Comparison of ENCODE assay signal across 8 cellular contexts in the genomic region with DNA sequence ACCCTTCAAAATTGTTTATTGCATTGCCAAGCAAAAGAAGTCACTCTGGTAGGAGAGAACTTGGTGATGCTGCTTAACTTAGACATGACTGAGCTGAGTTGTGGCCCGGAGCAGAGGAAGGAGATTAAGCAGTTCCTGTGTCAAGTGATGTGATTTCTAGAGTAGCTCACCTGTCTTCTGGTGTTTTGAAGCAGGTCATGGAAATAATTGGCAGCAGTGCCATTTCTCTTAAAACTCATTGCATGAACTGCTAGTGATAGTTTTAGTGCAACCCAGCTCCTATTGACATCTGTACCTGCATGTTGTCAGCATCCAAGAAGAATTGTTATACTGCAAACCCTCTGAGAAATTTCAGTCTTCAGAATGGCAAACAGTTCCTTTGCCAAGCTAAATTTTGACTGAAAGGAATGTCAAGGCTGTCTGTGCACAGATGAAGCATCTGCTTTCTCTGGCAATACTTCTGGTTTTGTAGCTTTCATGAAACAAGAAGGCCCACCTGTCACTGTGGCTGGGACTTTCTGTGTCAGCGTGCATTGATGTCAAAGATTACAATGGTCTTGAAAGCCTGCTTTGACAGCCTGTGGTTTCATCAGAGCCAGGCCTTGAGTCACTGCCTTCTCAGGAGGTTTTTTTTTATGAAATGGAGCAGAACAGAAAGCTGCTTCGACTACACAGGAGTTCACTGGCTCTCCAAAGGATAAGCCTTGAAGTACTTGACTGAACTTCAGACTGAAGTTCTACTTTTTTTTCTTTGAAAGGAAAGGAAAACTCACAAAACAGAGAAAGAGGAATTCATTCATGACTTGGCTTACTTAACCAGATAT.
DNase-seq lines count a peak whose midpoint lies in the region; ATAC-seq and TF ChIP-seq lines count a peak whose summit lies in the region.

No MANE protein-coding gene starts in this region.

- no peaks in the 10 kb centered on the region for H3K9me3 Mint-ChIP-seq in CD4-positive, alpha-beta T cell

- no peak for TF ChIP-seq POLR2A in gastroesophageal sphincter (IDR thresholded peaks at IDR 0.05)

- H3K4me1 ChIP-seq in gastroesophageal sphincter: peaks cover 0 to 9% (median 0%) of the 10 kb centered on the region in 3 donors

- POLR2A ChIA-PET in CD4-positive, alpha-beta T cell (lab: Charles Lee): interaction anchor here (0.9 to 2.2 kb wide), 5 partner anchors 12 to 534 kb away, joined by 3 to 27 read pairs (median 4); no protein-coding TSS in a partner anchor
- POLR2A ChIA-PET in RWPE1 (lab: Yijun Ruan, JAX; ENCODE audit: low non-redundant PET): no interaction called here

- no peaks in the 10 kb centered on the region for H3K9me3 ChIP-seq in CD4-positive, alpha-beta T cell (ENCODE audit: control insufficient read depth, low read length)
- no peaks in the 10 kb centered on the region for H3K9me3 ChIP-seq in gastroesophageal sphincter

- no peaks in the 10 kb centered on the region for H3K27me3 ChIP-seq in CD4-positive, alpha-beta T cell (ENCODE audit: control insufficient read depth, insufficient read depth, low read length)
- no peaks in the 10 kb centered on the region for H3K27me3 ChIP-seq in gastroesophageal sphincter

- peaks cover 31% of the 10 kb centered on the region for H3K27me3 Mint-ChIP-seq in CD4-positive, alpha-beta T cell

- peak; percentile 41 to 70 (median 52) for DNase-seq in CD4-positive, alpha-beta T cell
- DNase-seq in activated CD8-positive, alpha-beta memory T cell treated with anti-CD3 and anti-CD28 coated beads, Interleukin-2, amount 50 U/mL, for 48 hours: peak; percentile 72
- DNase-seq in stimulated activated CD8-positive, alpha-beta memory T cell treated with anti-CD3 and anti-CD28 coated beads, Interleukin-7, amount 100 ng/mL, for 48 hours (ENCODE audit: extremely low read depth in 1 of 2, low read depth in 1 of 2): peak; percentile 38 to 77
- DNase-seq in RWPE1 (ENCODE audit: low spot score) (no peak), NCI-H146 treated with DMSO at 0.1 percent for 48 hours (lab: John Stamatoyannopoulos, UW; ENCODE audit: unreplicated experiment) (no peak)

- no peak overlapping the region for H3K4me3 ChIP-seq in gastroesophageal sphincter

- ATAC-seq in CD4-positive, alpha-beta T cell (ENCODE audit: poor library complexity): peak; percentile 91
- ATAC-seq in GM19468 (IDR thresholded peaks at IDR 0.05; ENCODE audit: extremely low read depth, unreplicated experiment) (peak; percentile 65), HG03575 (IDR thresholded peaks at IDR 0.05; ENCODE audit: extremely low read depth, insufficient number of reproducible peaks, low FRiP score, unreplicated experiment) (peak; percentile 59), gastroesophageal sphincter (peak; percentile 39)

- no peaks in the 10 kb centered on the region for H3K36me3 ChIP-seq in gastroesophageal sphincter

- peak overlapping the region; percentile 60 for H3K27ac Mint-ChIP-seq in CD4-positive, alpha-beta T cell

- no peaks in the 10 kb centered on the region for H3K36me3 Mint-ChIP-seq in CD4-positive, alpha-beta T cell (ENCODE audit: low read depth)

- intact Hi-C loops in CD4-positive, alpha-beta T cell (cut with DNase I, micrococcal nuclease): loop anchor here in 1 of 2 experiments (1.0 kb wide), 1 partner anchor 19 kb away; no protein-coding TSS in a partner anchor

- H3K27ac ChIP-seq in CD4-positive, alpha-beta T cell (ENCODE audit: low read depth, low read length): no peak overlapping the region
- H3K27ac ChIP-seq in gastroesophageal sphincter (no peak overlapping the region), RWPE1 (no peak overlapping the region)

- peaks cover 19% of the 10 kb centered on the region for H3K4me1 Mint-ChIP-seq in CD4-positive, alpha-beta T cell (ENCODE audit: low read depth)

- WGBS in gastroesophageal sphincter (ENCODE audit: low coverage in 1 of 2), 2 donors: 52 to 58% methylated on average over 2 to 3 of the region's 3 CpGs

- no peak for TF ChIP-seq EP300 in gastroesophageal sphincter (IDR thresholded peaks at IDR 0.05)

- no peak for TF ChIP-seq CTCF in CD4-positive, alpha-beta T cell (IDR thresholded peaks at IDR 0.05)
- no peak for TF ChIP-seq CTCF in gastroesophageal sphincter (IDR thresholded peaks at IDR 0.05)
- no peak for TF ChIP-seq CTCF in RWPE1 (conservative IDR thresholded peaks at IDR 0.05; ENCODE audit: low read depth)

- CTCF ChIA-PET in CD4-positive, alpha-beta T cell (lab: Charles Lee): interaction anchor here (1.6 to 2.3 kb wide), 3 partner anchors 19 to 65 kb away, joined by 6 to 11 read pairs (median 7); no protein-coding TSS in a partner anchor
- CTCF ChIA-PET in RWPE1 (lab: Yijun Ruan, JAX): interaction anchor here (0.6 to 1.0 kb wide), 3 partner anchors 20 to 1737 kb away, joined by 3 to 4 read pairs (median 3); no protein-coding TSS in a partner anchor

- H3K4me3 Mint-ChIP-seq in CD4-positive, alpha-beta T cell: peak overlapping the region; percentile 17

Comparison
In these comparisons a context has a peak if more than half of its experiments do, and no peak if none do; other contexts are left out.
1. ATAC-seq: peak in every context shown above with its lines; median percentile 91 in CD4-positive, alpha-beta T cell; 65 in GM19468; 59 in HG03575; 39 in gastroesophageal sphincter.
2. DNase-seq: peak in CD4-positive, alpha-beta T cell (10 of 10), activated CD8-positive, alpha-beta memory T cell treated with anti-CD3 and anti-CD28 coated beads, Interleukin-2, amount 50 U/mL, for 48 hours (single experiment) and stimulated activated CD8-positive, alpha-beta memory T cell treated with anti-CD3 and anti-CD28 coated beads, Interleukin-7, amount 100 ng/mL, for 48 hours (2 of 2); none in RWPE1 (single experiment) and NCI-H146 treated with DMSO at 0.1 percent for 48 hours (single experiment).